Comparison of ENCODE assay signal across 1 cellular context in genomic region chrX:19708683-19709082, GRCh38.
TF ChIP-seq lines count a peak whose summit lies in the region.

No MANE protein-coding gene starts in this region.

TF ChIP-seq in IMR-90, 13 proteins besides CTCF, POLR2A, EP300 and RAD21:
- no peak for TF ChIP-seq CEBPB (IDR thresholded peaks at IDR 0.05; ENCODE audit: low read depth, low read length)
- no peak for TF ChIP-seq MAZ (IDR thresholded peaks at IDR 0.05; ENCODE audit: borderline replicate concordance, low read depth, low read length)
- no peak for TF ChIP-seq ELK1 (IDR thresholded peaks at IDR 0.05; ENCODE audit: borderline replicate concordance, low read depth, low read length)
- TF ChIP-seq MAFK (IDR thresholded peaks at IDR 0.05; ENCODE audit: low read depth, low read length) = no peak
- no peak for TF ChIP-seq RCOR1 (IDR thresholded peaks at IDR 0.05; ENCODE audit: insufficient replicate concordance, low read length)
- no peak for TF ChIP-seq USF2 (IDR thresholded peaks at IDR 0.05; ENCODE audit: low read depth, low read length)
- TF ChIP-seq FOS (IDR thresholded peaks at IDR 0.05; ENCODE audit: low read depth, low read length) = no peak
- TF ChIP-seq SMC3 (IDR thresholded peaks at IDR 0.05; ENCODE audit: low read depth, low read length) = no peak
- no peak for TF ChIP-seq BHLHE40 (IDR thresholded peaks at IDR 0.05; ENCODE audit: low read depth, low read length)
- no peak for TF ChIP-seq RFX5 (IDR thresholded peaks at IDR 0.05; ENCODE audit: low read depth, low read length)
- TF ChIP-seq MXI1 (IDR thresholded peaks at IDR 0.05; ENCODE audit: borderline replicate concordance, low read depth, low read length) = no peak
- TF ChIP-seq NFE2L2 (IDR thresholded peaks at IDR 0.05; ENCODE audit: low read depth, low read length) = no peak
- TF ChIP-seq CHD1 (IDR thresholded peaks at IDR 0.05; ENCODE audit: low read depth, low read length) = no peak
